8 cellular contexts compared by ENCODE assay signal in the genomic region with DNA sequence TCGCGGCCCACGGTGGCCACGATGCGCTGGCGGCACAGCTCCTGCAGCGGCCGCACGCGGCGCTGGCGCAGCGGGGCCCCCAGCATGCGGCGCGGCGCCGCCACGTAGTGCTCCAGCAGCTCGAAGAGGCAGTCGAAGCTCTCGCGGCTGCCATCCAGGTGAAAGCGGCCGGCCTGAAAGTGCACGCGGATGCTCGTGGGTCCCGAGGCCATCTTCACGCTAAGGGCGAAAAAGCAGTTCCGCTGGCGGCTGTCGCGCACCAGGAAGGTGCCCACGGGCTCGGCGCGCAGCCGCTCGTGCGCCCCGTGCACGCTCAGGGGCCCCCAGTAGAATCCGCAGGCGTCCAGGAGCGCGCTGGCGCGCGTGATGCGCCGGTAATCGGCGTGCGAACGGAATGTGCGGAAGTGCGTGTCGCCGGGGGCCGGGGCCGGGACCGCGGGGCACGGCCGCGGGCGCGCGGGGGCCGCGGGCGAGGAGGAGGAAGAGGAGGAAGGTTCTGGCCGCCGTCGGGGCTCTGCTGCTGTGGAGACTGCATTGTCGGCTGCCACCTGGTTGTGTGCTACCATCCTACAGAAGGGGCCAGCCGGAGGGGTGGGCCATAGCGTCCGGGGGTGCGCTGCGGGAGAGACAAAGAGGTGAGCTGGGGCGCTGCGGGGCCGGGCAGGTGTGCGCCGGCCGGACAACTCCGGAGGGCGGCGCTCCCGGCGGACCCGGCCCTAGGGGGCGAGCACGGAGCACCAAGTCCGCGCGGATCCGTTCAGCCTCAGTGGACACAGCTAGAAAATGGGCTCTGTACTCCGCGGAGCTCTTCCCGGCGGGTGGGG. TPM values are rescaled to one million over a fixed set of nuclear protein-coding genes. Genes with fewer than 3 reads are reported as not detected.
DNase-seq lines count a peak whose midpoint lies in the region; ATAC-seq and TF ChIP-seq lines count a peak whose summit lies in the region.

No MANE protein-coding gene starts in this region.

- peaks cover 27% of the 10 kb centered on the region for H3K36me3 Mint-ChIP-seq in GM23338 (ENCODE audit: low read depth)
- peaks cover 52% of the 10 kb centered on the region for H3K36me3 Mint-ChIP-seq in activated T-helper 2 cell treated with anti-CD3 and anti-CD28 coated beads, Interferon-gamma antibody, Interleukin-2, Interleukin-4, amounts not matched to agents 10 μg/mL and 5 μg/mL and 100 μg/mL, durations not matched to agents 14 hours and 24 hours and 36 hours (ENCODE audit: low read depth)

- H3K36me3 ChIP-seq in GM23338 (ENCODE audit: insufficient read depth) (peaks cover 21% of the 10 kb centered on the region), ovary (no peaks in the 10 kb centered on the region)

- H3K4me3 ChIP-seq in GM23338, result peak overlapping the region; percentile 89
- H3K4me3 ChIP-seq in foreskin fibroblast (ENCODE audit: low read depth in 1 of 2, low read length in 2 of 2), result peak overlapping the region; percentile 69 to 75
- peak overlapping the region; percentile 87 for H3K4me3 ChIP-seq in ovary

- H2AFZ ChIP-seq in GM23338, result no peak overlapping the region

- TF ChIP-seq EP300 in ovary (IDR thresholded peaks at IDR 0.05), result no peak

- H3K4me1 ChIP-seq in GM23338 (ENCODE audit: insufficient read depth) (peaks cover 32% of the 10 kb centered on the region), ovary (ENCODE audit: insufficient read depth) (peaks cover 6% of the 10 kb centered on the region)

- H3K27me3 ChIP-seq in GM23338 (ENCODE audit: insufficient read depth) (no peaks in the 10 kb centered on the region), ovary (no peaks in the 10 kb centered on the region)

- H3K79me2 ChIP-seq in GM23338 (replicated peaks; ENCODE audit: insufficient read depth), result peaks cover 33% of the 10 kb centered on the region

- WGBS in ovary, 3 donors, result 1% methylated on average over 50 to 105 of the region's 105 CpGs

- H3K9me3 Mint-ChIP-seq in GM23338, result no peaks in the 10 kb centered on the region; the same call in 2 of the 3 replicates
- H3K9me3 Mint-ChIP-seq in activated T-helper 2 cell treated with anti-CD3 and anti-CD28 coated beads, Interferon-gamma antibody, Interleukin-2, Interleukin-4, amounts not matched to agents 10 μg/mL and 5 μg/mL and 100 μg/mL, durations not matched to agents 14 hours and 24 hours and 36 hours, result no peaks in the 10 kb centered on the region

- no peak overlapping the region for H3K27ac Mint-ChIP-seq in GM23338
- H3K27ac Mint-ChIP-seq in activated T-helper 2 cell treated with anti-CD3 and anti-CD28 coated beads, Interferon-gamma antibody, Interleukin-2, Interleukin-4, amounts not matched to agents 10 μg/mL and 5 μg/mL and 100 μg/mL, durations not matched to agents 14 hours and 24 hours and 36 hours, result peak overlapping the region; percentile 78

- H3K4me1 Mint-ChIP-seq in GM23338, result peaks cover 36% of the 10 kb centered on the region
- peaks cover 45% of the 10 kb centered on the region for H3K4me1 Mint-ChIP-seq in activated T-helper 2 cell treated with anti-CD3 and anti-CD28 coated beads, Interferon-gamma antibody, Interleukin-2, Interleukin-4, amounts not matched to agents 10 μg/mL and 5 μg/mL and 100 μg/mL, durations not matched to agents 14 hours and 24 hours and 36 hours (ENCODE audit: low read depth)

- TF ChIP-seq POLR2A in ovary (IDR thresholded peaks at IDR 0.05), result no peak

- DNase-seq in ELF-1 (ENCODE audit: low read depth, low spot score) (peak; percentile 62), GM23338 (ENCODE audit: low spot score) (no peak), NCI-H526 treated with DMSO at 0.1 percent for 48 hours (lab: John Stamatoyannopoulos, UW) (peak; percentile 5), foreskin fibroblast (peak; percentile 39 to 77), ovary (peak; percentile 44 to 73 (median 63)), NCI-H226 (no peak), glomerular visceral epithelial cell (ENCODE audit: extremely low spot score) (no peak)
- DNase-seq in activated T-helper 2 cell treated with anti-CD3 and anti-CD28 coated beads, Interferon-gamma antibody, Interleukin-2, Interleukin-4, amounts not matched to agents 10 μg/mL and 5 μg/mL and 100 μg/mL, durations not matched to agents 14 hours and 24 hours and 36 hours (ENCODE audit: low spot score), result peak; percentile 61

- no peaks in the 10 kb centered on the region for H3K9me3 ChIP-seq in ovary

- H3K9me2 ChIP-seq in GM23338 (ENCODE audit: insufficient read depth), result no peaks in the 10 kb centered on the region

- ATAC-seq in GM23338, result peak; percentile 6

- peaks cover 52% of the 10 kb centered on the region for H3F3A ChIP-seq in GM23338 (replicated peaks; ENCODE audit: low read depth)

- H3K4me3 Mint-ChIP-seq in GM23338, result peak overlapping the region; percentile 80
- H3K4me3 Mint-ChIP-seq in activated T-helper 2 cell treated with anti-CD3 and anti-CD28 coated beads, Interferon-gamma antibody, Interleukin-2, Interleukin-4, amounts not matched to agents 10 μg/mL and 5 μg/mL and 100 μg/mL, durations not matched to agents 14 hours and 24 hours and 36 hours (ENCODE audit: low read depth), result peak overlapping the region; percentile 99

- peak overlapping the region; percentile 96 for H3K4me2 ChIP-seq in GM23338

- intact Hi-C loops in activated T-helper 2 cell treated with anti-CD3 and anti-CD28 coated beads, Interferon-gamma antibody, Interleukin-2, Interleukin-4, amounts not matched to agents 10 μg/mL and 5 μg/mL and 100 μg/mL, durations not matched to agents 14 hours and 24 hours and 36 hours (cut with micrococcal nuclease), result loop anchor here (10.0 kb wide), 2 partner anchors 380 to 540 kb away; partner anchors contain the start of genes CIITA and ZC3H7A
- intact Hi-C loops in ovary (cut with DNase I), result loop anchor here (2.0 to 10.0 kb wide), 4 partner anchors 57 to 284 kb away; partner anchors contain the start of gene RMI2 (in 2 of the 4)

- H4K20me1 ChIP-seq in GM23338 (replicated peaks; ENCODE audit: insufficient read depth), result peaks cover 21% of the 10 kb centered on the region

- H3K27ac ChIP-seq in GM23338 (ENCODE audit: low read depth) (no peak overlapping the region; the same call in 1 of the 2 replicates), ovary (peak overlapping the region; percentile 82 to 99)

- peaks cover 22% of the 10 kb centered on the region for H3K27me3 Mint-ChIP-seq in GM23338 (ENCODE audit: insufficient read depth, low read depth, poor library complexity)
- no peaks in the 10 kb centered on the region for H3K27me3 Mint-ChIP-seq in activated T-helper 2 cell treated with anti-CD3 and anti-CD28 coated beads, Interferon-gamma antibody, Interleukin-2, Interleukin-4, amounts not matched to agents 10 μg/mL and 5 μg/mL and 100 μg/mL, durations not matched to agents 14 hours and 24 hours and 36 hours (ENCODE audit: low read depth)

- TF ChIP-seq CTCF in GM23338 (conservative IDR thresholded peaks at IDR 0.05; ENCODE audit: low read depth in 2 of 2) (no peak), foreskin fibroblast (IDR thresholded peaks at IDR 0.05; ENCODE audit: low read depth, low read length) (no peak), ovary (IDR thresholded peaks at IDR 0.05) (peak in 1 of 3 donors; percentile 37)

TF ChIP-seq in GM23338, 12 proteins besides CTCF, POLR2A, EP300 and RAD21:
- no peak for TF ChIP-seq STAT1 (IDR thresholded peaks at IDR 0.05; ENCODE audit: unreplicated experiment)
- peak; percentile 30 for TF ChIP-seq POLR2AphosphoS5 (IDR thresholded peaks at IDR 0.05; ENCODE audit: low read depth)

RNA-seq across cellular contexts. Expression of gene SOCS1, which starts 0.9 kb away (rescaled TPM):
- total RNA-seq in GM23338 (2014; rRNA removed; shearing (Covaris generic)), result 79.2 and 84.7 TPM in 2 replicates
- polyA plus RNA-seq in GM23338 (2016; fragmentation: Nextera tagmentation; extraction: Ambion mirVana) (104 and 108 TPM in 2 replicates), ovary (1 to 10 TPM; 1.1 to 5.5 TPM)
- total RNA-seq in activated T-helper 2 cell treated with anti-CD3 and anti-CD28 coated beads, Interferon-gamma antibody, Interleukin-2, Interleukin-4, amounts not matched to agents 10 μg/mL and 5 μg/mL and 100 μg/mL, durations not matched to agents 14 hours and 24 hours and 36 hours, result 217 and 219 TPM in 2 replicates
- 10 to 100 TPM in 2 of 7 donors, 1 to 10 TPM in 5; 6.3 to 42.7 (median 9.4) TPM for total RNA-seq in ovary

RNA-seq across cellular contexts. Expression of gene TNP2, which starts 14.0 kb away (rescaled TPM):
- not detected in 2 replicates for total RNA-seq in GM23338 (2014; rRNA removed; shearing (Covaris generic))
- polyA plus RNA-seq in GM23338 (2016; fragmentation: Nextera tagmentation; extraction: Ambion mirVana), result not detected in 2 replicates
- total RNA-seq in activated T-helper 2 cell treated with anti-CD3 and anti-CD28 coated beads, Interferon-gamma antibody, Interleukin-2, Interleukin-4, amounts not matched to agents 10 μg/mL and 5 μg/mL and 100 μg/mL, durations not matched to agents 14 hours and 24 hours and 36 hours, result not detected in 2 replicates
- not detected for total RNA-seq in ovary
- polyA plus RNA-seq in ovary, result not detected

RNA-seq across cellular contexts. Expression of gene PRM3, which starts 18.3 kb away (rescaled TPM):
- not detected in 2 replicates for total RNA-seq in GM23338 (2014; rRNA removed; shearing (Covaris generic))
- polyA plus RNA-seq in GM23338 (2016; fragmentation: Nextera tagmentation; extraction: Ambion mirVana), result not detected in 2 replicates
- total RNA-seq in activated T-helper 2 cell treated with anti-CD3 and anti-CD28 coated beads, Interferon-gamma antibody, Interleukin-2, Interleukin-4, amounts not matched to agents 10 μg/mL and 5 μg/mL and 100 μg/mL, durations not matched to agents 14 hours and 24 hours and 36 hours, result not detected in 2 replicates
- not detected for total RNA-seq in ovary
- polyA plus RNA-seq in ovary, result not detected

RNA-seq across cellular contexts. Expression of gene PRM2, which starts 21.2 kb away (rescaled TPM):
- not detected in 2 replicates for total RNA-seq in GM23338 (2014; rRNA removed; shearing (Covaris generic))
- not detected in 2 replicates for polyA plus RNA-seq in GM23338 (2016; fragmentation: Nextera tagmentation; extraction: Ambion mirVana)
- total RNA-seq in activated T-helper 2 cell treated with anti-CD3 and anti-CD28 coated beads, Interferon-gamma antibody, Interleukin-2, Interleukin-4, amounts not matched to agents 10 μg/mL and 5 μg/mL and 100 μg/mL, durations not matched to agents 14 hours and 24 hours and 36 hours, result not detected in 2 replicates
- total RNA-seq in ovary, result not detected
- polyA plus RNA-seq in ovary, result not detected

RNA-seq across cellular contexts. Expression of gene PRM1, which starts 26.0 kb away (rescaled TPM):
- not detected in 2 replicates for total RNA-seq in GM23338 (2014; rRNA removed; shearing (Covaris generic))
- polyA plus RNA-seq in GM23338 (2016; fragmentation: Nextera tagmentation; extraction: Ambion mirVana), result 1.2 and 2.1 TPM in 2 replicates
- not detected in 2 replicates for total RNA-seq in activated T-helper 2 cell treated with anti-CD3 and anti-CD28 coated beads, Interferon-gamma antibody, Interleukin-2, Interleukin-4, amounts not matched to agents 10 μg/mL and 5 μg/mL and 100 μg/mL, durations not matched to agents 14 hours and 24 hours and 36 hours
- not detected for total RNA-seq in ovary
- not detected for polyA plus RNA-seq in ovary

Comparison
In these comparisons a context has a peak if more than half of its experiments do, and no peak if none do; other contexts are left out.
1. DNase-seq: peak in ELF-1 (single experiment), NCI-H526 treated with DMSO at 0.1 percent for 48 hours (single experiment), activated T-helper 2 cell treated with anti-CD3 and anti-CD28 coated beads, Interferon-gamma antibody, Interleukin-2, Interleukin-4, amounts not matched to agents 10 μg/mL and 5 μg/mL and 100 μg/mL, durations not matched to agents 14 hours and 24 hours and 36 hours (single experiment), foreskin fibroblast (2 of 2) and ovary (5 of 5); none in GM23338 (single experiment), NCI-H226 (single experiment) and glomerular visceral epithelial cell (single experiment).
2. Peak in every context shown above with its lines, with median percentiles within 50 percentile points of each other: H3K4me3 ChIP-seq.